Comparison of ENCODE assay signal across 21 cellular contexts in genomic region chr4:76187152-76187551, GRCh38.
"Had no signal": no experiment of that assay in that cellular context is flagged by ENCODE, and none has a peak within 500 bp of the region (broad histone marks: within the 10 kb centered on the region; RNA-seq: fewer than 3 reads in every experiment).

No MANE protein-coding gene starts in this region.

- H3K4me3 ChIP-seq: gastroesophageal sphincter, lung, prostate gland, suprapubic skin, transverse colon had no signal

- H3K27ac Mint-ChIP-seq: activated CD4-positive, alpha-beta memory T cell treated with anti-CD3 and anti-CD28 coated beads for 36 hours; activated naive CD4-positive, alpha-beta T cell treated with anti-CD3 and anti-CD28 coated beads for 36 hours; effector memory CD8-positive, alpha-beta T cell; T-helper 17 cell had no signal

- DNase-seq: activated CD4-positive, alpha-beta memory T cell treated with anti-CD3 and anti-CD28 coated beads for 36 hours; activated CD4-positive, alpha-beta T cell treated with anti-CD3 and anti-CD28 coated beads for 48 hours; activated CD4-positive, CD25-positive, alpha-beta regulatory T cell; activated effector memory CD4-positive, alpha-beta T cell treated with Interleukin-2 at 50 U/mL for 16 hours; activated naive CD4-positive, alpha-beta T cell treated with anti-CD3 and anti-CD28 coated beads for 36 hours; activated T-cell treated with anti-CD3 and anti-CD28 coated beads, Interleukin-2, amount 50 U/mL, for 48 hours; caudate nucleus; effector memory CD8-positive, alpha-beta T cell; head of caudate nucleus; naive thymus-derived CD8-positive, alpha-beta T cell; right cardiac atrium; stimulated activated CD4-positive, alpha-beta T cell treated with anti-CD3 and anti-CD28 coated beads, Interleukin-12 subunit alpha, Interleukin-12 subunit beta, amount 100 ng/mL, for 4 hours; stimulated activated CD4-positive, alpha-beta T cell treated with anti-CD3 and anti-CD28 coated beads, Interleukin-4, amount 100 ng/mL, for 4 hours; stimulated activated naive CD8-positive, alpha-beta T cell treated with anti-CD3 and anti-CD28 coated beads, Interleukin-15, Interleukin-2, amounts not matched to agents 100 U/mL and 50 U/mL, for 24 hours; T-helper 17 cell; transverse colon had no signal

- H3K27me3 Mint-ChIP-seq: activated CD4-positive, alpha-beta memory T cell treated with anti-CD3 and anti-CD28 coated beads for 36 hours; effector memory CD8-positive, alpha-beta T cell; naive thymus-derived CD8-positive, alpha-beta T cell; T-helper 17 cell had no signal

- H3K4me1 ChIP-seq: prostate gland had no signal

- H3K9me3 Mint-ChIP-seq: effector memory CD8-positive, alpha-beta T cell had no signal

- ATAC-seq: effector memory CD8-positive, alpha-beta T cell; esophagus mucosa; gastroesophageal sphincter; naive thymus-derived CD8-positive, alpha-beta T cell; stimulated activated naive CD8-positive, alpha-beta T cell treated with anti-CD3 and anti-CD28 coated beads, Interleukin-15, Interleukin-2, amounts not matched to agents 100 U/mL and 50 U/mL, for 24 hours; T-helper 17 cell had no signal

- H3K27ac ChIP-seq: gastroesophageal sphincter, prostate gland, suprapubic skin, transverse colon had no signal

- H3K27me3 ChIP-seq: gastroesophageal sphincter, suprapubic skin, transverse colon had no signal

- H3K9me3 ChIP-seq: gastroesophageal sphincter, prostate gland, suprapubic skin, transverse colon had no signal

- H3K4me3 Mint-ChIP-seq: activated CD4-positive, alpha-beta memory T cell treated with anti-CD3 and anti-CD28 coated beads for 36 hours; activated naive CD4-positive, alpha-beta T cell treated with anti-CD3 and anti-CD28 coated beads for 36 hours; effector memory CD8-positive, alpha-beta T cell; naive thymus-derived CD8-positive, alpha-beta T cell; T-helper 17 cell had no signal

- H3K36me3 ChIP-seq: prostate gland had no signal
